Comparison of ENCODE assay signal across 23 cellular contexts in the genomic region with DNA sequence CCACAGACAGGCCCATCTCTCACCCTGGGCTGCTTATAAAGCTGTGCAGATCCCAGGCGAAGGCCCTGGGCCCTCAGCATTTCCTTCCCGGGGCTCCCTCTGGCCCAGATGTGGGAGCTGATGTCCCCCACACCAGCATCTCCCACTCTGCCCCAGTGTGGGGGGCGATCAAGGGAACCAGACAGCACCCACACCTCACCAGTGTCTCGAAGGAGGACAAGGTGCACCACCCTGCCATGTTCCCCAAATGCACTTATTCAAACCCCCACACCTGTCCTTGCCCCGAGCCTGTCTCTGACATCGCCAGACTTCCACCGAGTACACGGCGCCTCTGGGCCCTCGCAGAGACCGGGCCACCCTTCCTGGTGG. TPM values are rescaled to one million over a fixed set of nuclear protein-coding genes. Genes with fewer than 3 reads are reported as not detected.
"Had no signal": no experiment of that assay in that cellular context is flagged by ENCODE, and none has a peak within 500 bp of the region (broad histone marks: within the 10 kb centered on the region; RNA-seq: fewer than 3 reads in every experiment).

No MANE protein-coding gene starts in this region.

- H3K4me3 Mint-ChIP-seq: IgD-negative memory B cell had no signal

- H3K9me3 Mint-ChIP-seq: IgD-negative memory B cell had no signal

- H3K27ac ChIP-seq: KMS-11, RWPE1, SJCRH30 had no signal

- H3K36me3 Mint-ChIP-seq: IgD-negative memory B cell had no signal

- H3K27me3 Mint-ChIP-seq: IgD-negative memory B cell had no signal

- H3K4me3 ChIP-seq: K562, SJCRH30 had no signal

- H3K4me2 ChIP-seq: KMS-11 had no signal

- H3K9ac ChIP-seq: KMS-11 had no signal

- H3K36me3 ChIP-seq: SJCRH30 had no signal

- H3K27ac Mint-ChIP-seq: IgD-negative memory B cell had no signal

- H3K27me3 ChIP-seq: SJCRH30 had no signal

- ATAC-seq: HepG2, K562, Panc1 had no signal

- H3K4me1 ChIP-seq: SJCRH30 had no signal

- DNase-seq: Kasumi-1, MM.1S, NCI-H1092 treated with DMSO at 0.1 percent for 48 hours, NCI-H1436, NCI-H187, NCI-H2029, NCI-H2081 treated with DMSO at 0.1 percent for 48 hours, NCI-H2171, NCI-H226, NCI-H446, NCI-H510A, NCI-H524 treated with DMSO at 0.1 percent for 48 hours, NCI-H69, NCI-H774, SHP77 treated with DMSO at 0.1 percent for 48 hours, SJCRH30 had no signal

- H3K9me3 ChIP-seq: SJCRH30 had no signal

- H3K4me1 Mint-ChIP-seq: IgD-negative memory B cell had no signal

RNA-seq across cellular contexts. Expression of gene DPYSL4, which starts 19.6 kb away (rescaled TPM):
- total RNA-seq: HT1080, K562, SJCRH30 had no signal
- polyA plus RNA-seq: IgD-negative memory B cell had no signal
